Comparison of ENCODE assay signal across 10 cellular contexts in genomic region chr4:40918330-40918729, GRCh38.
DNase-seq lines count a peak whose midpoint lies in the region; ATAC-seq and TF ChIP-seq lines count a peak whose summit lies in the region.
"Had no signal": no experiment of that assay in that cellular context is flagged by ENCODE, and none has a peak within 500 bp of the region (broad histone marks: within the 10 kb centered on the region; RNA-seq: fewer than 3 reads in every experiment).

No MANE protein-coding gene starts in this region.

- POLR2A ChIA-PET in HEK293 (lab: Yijun Ruan, JAX): interaction anchor here (0.9 kb wide), 1 partner anchor 296 kb away, joined by 3 read pairs; the partner anchor contains the start of gene APBB2

- H3K4me3 ChIP-seq in ACC112 (ENCODE audit: low read depth, low read length): no peak overlapping the region
- no peak overlapping the region for H3K4me3 ChIP-seq in HEK293 (ENCODE audit: low read depth, low read length)
- H3K4me3 ChIP-seq in ascending aorta: no peak overlapping the region
- no peak overlapping the region for H3K4me3 ChIP-seq in left lung
- H3K4me3 ChIP-seq: skin epidermis, thoracic aorta had no signal

- TF ChIP-seq CTCF in HEK293 (tag by site-specific recombination; IDR thresholded peaks at IDR 0.05): no peak
- no peak for TF ChIP-seq CTCF in ascending aorta (IDR thresholded peaks at IDR 0.05)
- no peak for TF ChIP-seq CTCF in left lung (IDR thresholded peaks at IDR 0.05)

- H3K36me3 ChIP-seq in ACC112 (ENCODE audit: insufficient read depth, low read length) (peaks cover 5% of the 10 kb centered on the region; the same call in 1 of the 2 replicates), HEK293 (ENCODE audit: control insufficient read depth in 2 of 2, insufficient read depth in 1 of 2, low read length in 2 of 2) (no peaks in the 10 kb centered on the region), ascending aorta (no peaks in the 10 kb centered on the region), left lung (peaks cover 0 to 4% of the 10 kb centered on the region in 2 donors)

- CTCF ChIA-PET in HEK293 (lab: Yijun Ruan, JAX): interaction anchor here (0.5 to 1.4 kb wide), 5 partner anchors 8 to 441 kb away, joined by 3 to 5 read pairs (median 4); no protein-coding TSS in a partner anchor

- no peak overlapping the region for H2AFZ ChIP-seq in ACC112 (ENCODE audit: low read length, unreplicated experiment)

- H3K4me1 ChIP-seq in ACC112 (ENCODE audit: control insufficient read depth, insufficient read depth, low read length, unreplicated experiment) (peaks cover 44% of the 10 kb centered on the region), HEK293 (ENCODE audit: control insufficient read depth, insufficient read depth, low read length) (peaks cover 3% of the 10 kb centered on the region; the same call in 1 of the 2 replicates), ascending aorta (peaks cover 13 to 48% of the 10 kb centered on the region in 2 donors), left lung (peaks cover 6 to 20% of the 10 kb centered on the region in 2 donors)

- peak in 1 of 2 donors; percentile 86 for DNase-seq in ascending aorta (ENCODE audit: low spot score in 2 of 2)
- DNase-seq in left lung: peak in 1 of 2 donors; percentile 52
- DNase-seq in activated CD8-positive, alpha-beta memory T cell treated with anti-CD3 and anti-CD28 coated beads, Interleukin-2, amount 50 U/mL, for 4 hours: no peak
- DNase-seq in NCI-H1930 (lab: John Stamatoyannopoulos, UW): no peak
- DNase-seq in DMS153 (lab: John Stamatoyannopoulos, UW): no peak

- ATAC-seq in left lung: peak; percentile 65
- ATAC-seq in HG02970 (IDR thresholded peaks at IDR 0.05; ENCODE audit: low FRiP score, unreplicated experiment): no peak

- intact Hi-C loops in ascending aorta (cut with DNase I): loop anchor here (1.0 to 10.0 kb wide), 2 partner anchors 9 to 446 kb away; no protein-coding TSS in a partner anchor
- intact Hi-C loops in left lung (cut with DNase I): no loop called here

- H3K79me2 ChIP-seq in ACC112 (ENCODE audit: control insufficient read depth, insufficient read depth, low read length, unreplicated experiment): no peaks in the 10 kb centered on the region

- H3K9me3 ChIP-seq in HEK293 (ENCODE audit: control insufficient read depth, insufficient read depth, low read depth, low read length) (no peaks in the 10 kb centered on the region), ascending aorta (no peaks in the 10 kb centered on the region), left lung (no peaks in the 10 kb centered on the region)
- H3K9me3 ChIP-seq: thoracic aorta had no signal

- H3K27me3 ChIP-seq in ACC112 (ENCODE audit: insufficient read depth, low read length) (no peaks in the 10 kb centered on the region), ascending aorta (no peaks in the 10 kb centered on the region), left lung (no peaks in the 10 kb centered on the region)

- H3K27ac ChIP-seq in ACC112 (ENCODE audit: low read depth, low read length) (peak overlapping the region; percentile 25; the same call in 1 of the 2 replicates), HEK293 (ENCODE audit: extremely low read depth, low read depth, low read length) (no peak overlapping the region), ascending aorta (peak overlapping the region; percentile 73 to 78), left lung (no peak overlapping the region)

TF ChIP-seq in HEK293, 187 proteins besides CTCF, POLR2A, EP300 and RAD21:
- TF ChIP-seq REPIN1 (tag by site-specific recombination; IDR thresholded peaks at IDR 0.05; ENCODE audit: low read depth) (no peak), ZNF366 (tag by site-specific recombination; conservative IDR thresholded peaks at IDR 0.05) (0 out of 2 replicates have a peak, but pooled peaks have one; percentile 37), ZNF600 (tag by site-specific recombination; IDR thresholded peaks at IDR 0.05) (no peak), ZNF423 (tag by site-specific recombination; IDR thresholded peaks at IDR 0.05) (no peak), ZNF768 (tag by site-specific recombination; IDR thresholded peaks at IDR 0.05) (no peak), ZNF184 (tag by site-specific recombination; IDR thresholded peaks at IDR 0.05) (no peak), ZNF169 (tag by site-specific recombination; IDR thresholded peaks at IDR 0.05) (no peak), MZF1 (tag by site-specific recombination; IDR thresholded peaks at IDR 0.05; ENCODE audit: borderline replicate concordance) (peak; percentile 95), ZNF660 (tag by site-specific recombination; IDR thresholded peaks at IDR 0.05) (peak; percentile 33; the same call in 1 of the 2 replicates)
- TF ChIP-seq, protein P1, sequence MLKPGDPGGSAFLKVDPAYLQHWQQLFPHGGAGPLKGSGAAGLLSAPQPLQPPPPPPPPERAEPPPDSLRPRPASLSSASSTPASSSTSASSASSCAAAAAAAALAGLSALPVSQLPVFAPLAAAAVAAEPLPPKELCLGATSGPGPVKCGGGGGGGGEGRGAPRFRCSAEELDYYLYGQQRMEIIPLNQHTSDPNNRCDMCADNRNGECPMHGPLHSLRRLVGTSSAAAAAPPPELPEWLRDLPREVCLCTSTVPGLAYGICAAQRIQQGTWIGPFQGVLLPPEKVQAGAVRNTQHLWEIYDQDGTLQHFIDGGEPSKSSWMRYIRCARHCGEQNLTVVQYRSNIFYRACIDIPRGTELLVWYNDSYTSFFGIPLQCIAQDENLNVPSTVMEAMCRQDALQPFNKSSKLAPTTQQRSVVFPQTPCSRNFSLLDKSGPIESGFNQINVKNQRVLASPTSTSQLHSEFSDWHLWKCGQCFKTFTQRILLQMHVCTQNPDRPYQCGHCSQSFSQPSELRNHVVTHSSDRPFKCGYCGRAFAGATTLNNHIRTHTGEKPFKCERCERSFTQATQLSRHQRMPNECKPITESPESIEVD (tag by site-specific recombination; IDR thresholded peaks at IDR 0.05): peak; percentile 37; the same call in 1 of the 2 replicates
- TF ChIP-seq, protein P2, sequence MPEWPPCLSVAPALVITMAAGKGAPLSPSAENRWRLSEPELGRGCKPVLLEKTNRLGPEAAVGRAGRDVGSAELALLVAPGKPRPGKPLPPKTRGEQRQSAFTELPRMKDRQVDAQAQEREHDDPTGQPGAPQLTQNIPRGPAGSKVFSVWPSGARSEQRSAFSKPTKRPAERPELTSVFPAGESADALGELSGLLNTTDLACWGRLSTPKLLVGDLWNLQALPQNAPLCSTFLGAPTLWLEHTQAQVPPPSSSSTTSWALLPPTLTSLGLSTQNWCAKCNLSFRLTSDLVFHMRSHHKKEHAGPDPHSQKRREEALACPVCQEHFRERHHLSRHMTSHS (tag by site-specific recombination; IDR thresholded peaks at IDR 0.05): no peak
TF ChIP-seq in HEK293: peak in this region for 4.

Comparison
In these comparisons a context has a peak if more than half of its experiments do, and no peak if none do; other contexts are left out.
1. H3K27ac ChIP-seq: peak in ACC112 (single experiment) and ascending aorta (2 of 2); none in HEK293 (single experiment) and left lung (0 of 2).